1 cellular context compared by ENCODE assay signal in genomic region chr5:142539154-142539740, GRCh38.
TF ChIP-seq lines count a peak whose summit lies in the region.

No MANE protein-coding gene starts in this region.

TF ChIP-seq in HepG2, 621 proteins besides CTCF, POLR2A, EP300 and RAD21 (continued from another document):
- no peak for TF ChIP-seq ZGPAT (CRISPR knock-in tag; IDR thresholded peaks at IDR 0.05)
- no peak for TF ChIP-seq KLF13 (CRISPR knock-in tag; IDR thresholded peaks at IDR 0.05)
- no peak for TF ChIP-seq ZNF382 (CRISPR knock-in tag; IDR thresholded peaks at IDR 0.05; ENCODE audit: borderline replicate concordance)
- no peak for TF ChIP-seq ZNF768 (CRISPR knock-in tag; IDR thresholded peaks at IDR 0.05)
